8 cellular contexts compared by ENCODE assay signal in genomic region chr10:71837085-71837827, GRCh38. TPM values are rescaled to one million over a fixed set of nuclear protein-coding genes. Genes with fewer than 3 reads are reported as not detected.
DNase-seq lines count a peak whose midpoint lies in the region; ATAC-seq and TF ChIP-seq lines count a peak whose summit lies in the region.

No MANE protein-coding gene starts in this region.

- DNase-seq in RWPE1 (ENCODE audit: low spot score) (no peak), foreskin fibroblast (peak in 1 of 2 donors; percentile 18), gastrocnemius medialis (peak in 1 of 2 donors; percentile 54), SKM-1 (lab: John Stamatoyannopoulos, UW; ENCODE audit: unreplicated experiment) (no peak)
- DNase-seq in stimulated activated CD4-positive, alpha-beta T cell treated with anti-CD3 and anti-CD28 coated beads, Interleukin-4, amount 100 ng/mL, for 4 hours: no peak

- POLR2A ChIA-PET in RWPE1 (lab: Yijun Ruan, JAX; ENCODE audit: low non-redundant PET): no interaction called here

- TF ChIP-seq CTCF in GM12872 (IDR thresholded peaks at IDR 0.05; ENCODE audit: insufficient read depth, low read depth, low read length) (peak; percentile 66), RWPE1 (conservative IDR thresholded peaks at IDR 0.05; ENCODE audit: low read depth) (no peak), foreskin fibroblast (IDR thresholded peaks at IDR 0.05; ENCODE audit: low read depth, low read length) (peak; percentile 10), gastrocnemius medialis (IDR thresholded peaks at IDR 0.05 in 4 of 5, conservative IDR thresholded peaks at IDR 0.05 in 1 of 5) (peak; percentile 64 to 79 (median 73))

- peaks cover 0 to 17% of the 10 kb centered on the region in 2 donors for H3K36me3 ChIP-seq in gastrocnemius medialis

- peaks cover 82 to 86% of the 10 kb centered on the region in 2 donors for H3K4me1 ChIP-seq in gastrocnemius medialis

- no peak for TF ChIP-seq POLR2A in gastrocnemius medialis (IDR thresholded peaks at IDR 0.05)

- no peaks in the 10 kb centered on the region for H3K27me3 ChIP-seq in gastrocnemius medialis

- H3K27ac ChIP-seq in RWPE1 (peak overlapping the region; percentile 59), gastrocnemius medialis (peak overlapping the region; percentile 81 to 99 (median 97))

- ATAC-seq in gastrocnemius medialis (peak; percentile 42 to 53), HG03342 (IDR thresholded peaks at IDR 0.05; ENCODE audit: unreplicated experiment) (no peak), GM21447 (IDR thresholded peaks at IDR 0.05; ENCODE audit: unreplicated experiment) (no peak)

- no peaks in the 10 kb centered on the region for H3K9me3 ChIP-seq in gastrocnemius medialis

- in situ Hi-C loops in gastrocnemius medialis (cut with MboI; ENCODE audit: low sequenced_read_pairs in 4 of 4): loop anchor here in 3 of 4 donors (5.0 to 10.0 kb wide), 2 partner anchors 55 to 58 kb away; no protein-coding TSS in a partner anchor

- intact Hi-C loops in gastrocnemius medialis (cut with DNase I; ENCODE audit: low total_unique reads): loop anchor here (1.0 to 2.0 kb wide), 2 partner anchors 52 to 59 kb away; no protein-coding TSS in a partner anchor

- CTCF ChIA-PET in RWPE1 (lab: Yijun Ruan, JAX): interaction anchor here (0.6 to 3.1 kb wide), 7 partner anchors 23 to 135 kb away, joined by 3 to 18 read pairs (median 3); no protein-coding TSS in a partner anchor

- H3K4me3 ChIP-seq in foreskin fibroblast (ENCODE audit: low read depth in 1 of 2, low read length in 2 of 2) (no peak overlapping the region), gastrocnemius medialis (peak overlapping the region in 2 of 4 donors; percentile 7 to 17)

RNA-seq across cellular contexts. Expression of gene PSAP, which starts 13.8 kb away (rescaled TPM):
- total RNA-seq in gastrocnemius medialis: 1,000 to 10,000 TPM in 3 of 4 donors, 100 to 1,000 TPM in 1; 833 to 1,730 (median 1,179) TPM

Comparison
In these comparisons a context has a peak if more than half of its experiments do, and no peak if none do; other contexts are left out.
1. ATAC-seq: peak in gastrocnemius medialis (2 of 2); none in HG03342 (single experiment) and GM21447 (single experiment).